ENCODE assay signal across 8 cellular contexts in genomic region chr16:57235128-57236092, GRCh38. TPM values are rescaled to one million over a fixed set of nuclear protein-coding genes. Genes with fewer than 3 reads are reported as not detected.
DNase-seq lines count a peak whose midpoint lies in the region; ATAC-seq and TF ChIP-seq lines count a peak whose summit lies in the region.

No MANE protein-coding gene starts in this region.

- ATAC-seq in PC-3, result no peak
- no peak for ATAC-seq in HG03045 (IDR thresholded peaks at IDR 0.05; ENCODE audit: unreplicated experiment)

- no peaks in the 10 kb centered on the region for H3K9me2 ChIP-seq in PC-3 (replicated peaks; ENCODE audit: low read length)

- H4K5ac ChIP-seq in H9 (ENCODE audit: insufficient read length, low read depth, low read length), result no peak overlapping the region

- H3K79me2 ChIP-seq in PC-3 (ENCODE audit: low read length) (no peaks in the 10 kb centered on the region), trophoblast cell (ENCODE audit: control insufficient read depth, insufficient read depth, low read length, poor library complexity) (no peaks in the 10 kb centered on the region), H9 (ENCODE audit: insufficient read depth, low read length) (no peaks in the 10 kb centered on the region)

- no peak overlapping the region for H3T11ph ChIP-seq in H9 (ENCODE audit: low read length)

- H3K9ac ChIP-seq in BLaER1 (no peak overlapping the region), PC-3 (ENCODE audit: low read length) (no peak overlapping the region), trophoblast cell (ENCODE audit: low read length) (no peak overlapping the region), H9 (ENCODE audit: extremely low read depth, insufficient read length, low read length) (no peak overlapping the region)

- H3K4me3 Mint-ChIP-seq in Caco-2 (ENCODE audit: unreplicated experiment) (no peak overlapping the region), H9 (no peak overlapping the region)

- H2AK5ac ChIP-seq in trophoblast cell (ENCODE audit: low read length) (no peak overlapping the region), H9 (ENCODE audit: insufficient read length, low read length) (no peak overlapping the region)

- H4K12ac ChIP-seq in trophoblast cell (ENCODE audit: low read depth, low read length), result no peak overlapping the region

- no CpG with 5 or more reads among the region's 8 CpGs for whole genome bisulfite sequencing in trophoblast cell (ENCODE audit: extremely low coverage, insufficient coverage, insufficient read length)
- WGBS in H9 (ENCODE audit: extremely low coverage, insufficient read length, low lambda C conversion rate), result no CpG with 5 or more reads among the region's 8 CpGs

- no peak overlapping the region for H3K4ac ChIP-seq in trophoblast cell (ENCODE audit: low read depth, low read length)
- H3K4ac ChIP-seq in H9 (ENCODE audit: low read depth, low read length), result no peak overlapping the region

- peaks cover 95% of the 10 kb centered on the region for H3K36me3 ChIP-seq in BLaER1
- H3K36me3 ChIP-seq in PC-3 (ENCODE audit: low read depth, low read length), result peaks cover 40% of the 10 kb centered on the region
- peaks cover 16 to 35% of the 10 kb centered on the region in 2 experiments for H3K36me3 ChIP-seq in trophoblast cell (ENCODE audit: control insufficient read depth in 1 of 2, insufficient read depth in 2 of 2, low read length in 2 of 2)
- peaks cover 4% of the 10 kb centered on the region for H3K36me3 ChIP-seq in Caco-2 (ENCODE audit: control insufficient read depth, insufficient read depth, low read length)

- no peak overlapping the region for H3K23ac ChIP-seq in trophoblast cell (ENCODE audit: low read length)
- no peak overlapping the region for H3K23ac ChIP-seq in H9 (ENCODE audit: insufficient read length, low read depth, low read length)

- no peak for TF ChIP-seq CTCF in PC-3 (conservative IDR thresholded peaks at IDR 0.05; ENCODE audit: low read depth, low read length)
- no peak for TF ChIP-seq CTCF in foreskin fibroblast (IDR thresholded peaks at IDR 0.05; ENCODE audit: low read depth, low read length)
- TF ChIP-seq CTCF in Caco-2 (IDR thresholded peaks at IDR 0.05; ENCODE audit: insufficient read depth in 1 of 2, low read depth in 1 of 2, low read length in 1 of 2, severe bottlenecking in 1 of 2, unreplicated experiment in 1 of 2), result no peak
- no peak for TF ChIP-seq CTCF in H9 (conservative IDR thresholded peaks at IDR 0.05)

- no peak overlapping the region for H3K27ac Mint-ChIP-seq in Caco-2 (ENCODE audit: unreplicated experiment)
- H3K27ac Mint-ChIP-seq in H9, result no peak overlapping the region; a peak in 1 of 7 replicates

- H3K18ac ChIP-seq in trophoblast cell (ENCODE audit: low read length) (no peak overlapping the region), H9 (ENCODE audit: insufficient read length, low read depth, low read length) (no peak overlapping the region)

- DNase-seq in HK-2 (ENCODE audit: unreplicated experiment) (peak; percentile 19), PC-3 (peak; percentile 28), foreskin fibroblast (peak; percentile 43 to 63), trophoblast cell (no peak), Caco-2 (no peak), H9 (no peak)

- no peaks in the 10 kb centered on the region for H3K4me1 Mint-ChIP-seq in Caco-2 (ENCODE audit: low read depth, unreplicated experiment)
- no peaks in the 10 kb centered on the region for H3K4me1 Mint-ChIP-seq in H9

- no peaks in the 10 kb centered on the region for H3K27me3 ChIP-seq in BLaER1
- H3K27me3 ChIP-seq in PC-3 (ENCODE audit: low read length), result no peaks in the 10 kb centered on the region
- H3K27me3 ChIP-seq in trophoblast cell (ENCODE audit: insufficient read depth, low read length), result no peaks in the 10 kb centered on the region
- no peaks in the 10 kb centered on the region for H3K27me3 ChIP-seq in Caco-2 (replicated peaks; ENCODE audit: control insufficient read depth, insufficient read depth, low read length)
- no peaks in the 10 kb centered on the region for H3K27me3 ChIP-seq in H9 (ENCODE audit: insufficient read depth, low read length)

- H3F3A ChIP-seq in PC-3 (ENCODE audit: low read length, unreplicated experiment), result no peaks in the 10 kb centered on the region

- BruUV-seq in PC-3 (replicated peaks; lab: Mats Ljungman, UMichigan) (no TSS peak), Caco-2 (replicated peaks; lab: Mats Ljungman, UMichigan) (no TSS peak)

- H3K4me1 ChIP-seq in BLaER1 (peaks cover 11% of the 10 kb centered on the region; the same call in 1 of the 2 replicates), PC-3 (ENCODE audit: insufficient read depth, low read length) (no peaks in the 10 kb centered on the region; the same call in 1 of the 2 replicates), trophoblast cell (ENCODE audit: control insufficient read depth in 1 of 2, insufficient read depth in 2 of 2, low read length in 2 of 2) (no peaks in the 10 kb centered on the region), Caco-2 (no peaks in the 10 kb centered on the region), H9 (ENCODE audit: insufficient read depth, low read length) (no peaks in the 10 kb centered on the region)

- H3K56ac ChIP-seq in H9 (ENCODE audit: insufficient read length, low read depth, low read length), result no peak overlapping the region

- no peak overlapping the region for H4K8ac ChIP-seq in trophoblast cell (ENCODE audit: low read depth, low read length)
- no peak overlapping the region for H4K8ac ChIP-seq in H9 (replicated peaks; ENCODE audit: insufficient read length, low read depth, low read length)

- no peak overlapping the region for H2BK15ac ChIP-seq in H9 (ENCODE audit: low read depth, low read length)

- POLR2A ChIA-PET in PC-3 (lab: Charles Lee; ENCODE audit: unreplicated experiment), result interaction anchor here (0.7 kb wide), 1 partner anchor 10 kb away, joined by 3 read pairs; no protein-coding TSS in a partner anchor
- POLR2A ChIA-PET in Caco-2 (lab: Charles Lee), result interaction anchor here (1.0 kb wide), 1 partner anchor 10 kb away, joined by 3 read pairs; the partner anchor contains the start of gene ARL2BP

- H3K14ac ChIP-seq in trophoblast cell (ENCODE audit: low read length) (no peak overlapping the region), H9 (ENCODE audit: insufficient read depth, low read length) (no peak overlapping the region)

- H3K9me3 Mint-ChIP-seq in Caco-2 (ENCODE audit: unreplicated experiment) (no peaks in the 10 kb centered on the region), H9 (no peaks in the 10 kb centered on the region)

- H3K23me2 ChIP-seq in H9 (ENCODE audit: insufficient read length, low read depth, low read length, poor library complexity, severe bottlenecking), result no peaks in the 10 kb centered on the region

- H3K9me3 ChIP-seq in BLaER1 (no peaks in the 10 kb centered on the region), PC-3 (ENCODE audit: low read length) (no peaks in the 10 kb centered on the region), trophoblast cell (ENCODE audit: insufficient read depth, low read depth, low read length) (no peaks in the 10 kb centered on the region), Caco-2 (no peaks in the 10 kb centered on the region), H9 (ENCODE audit: control insufficient read depth, low read depth, low read length) (no peaks in the 10 kb centered on the region)

- H3K27me3 Mint-ChIP-seq in Caco-2 (ENCODE audit: insufficient read depth, unreplicated experiment) (no peaks in the 10 kb centered on the region), H9 (ENCODE audit: low read depth) (no peaks in the 10 kb centered on the region)

- no peaks in the 10 kb centered on the region for H4K20me1 ChIP-seq in BLaER1
- H4K20me1 ChIP-seq in PC-3 (ENCODE audit: low read length), result no peaks in the 10 kb centered on the region
- no peaks in the 10 kb centered on the region for H4K20me1 ChIP-seq in H9 (ENCODE audit: control insufficient read depth, insufficient read depth, insufficient read length)

- CTCF ChIA-PET in PC-3 (lab: Charles Lee) (interaction anchor here (1.1 kb wide), 1 partner anchor 65 kb away, joined by 3 read pairs; no protein-coding TSS in a partner anchor), Caco-2 (lab: Charles Lee) (no interaction called here)

- H3K36me3 Mint-ChIP-seq in Caco-2 (ENCODE audit: insufficient read depth, unreplicated experiment), result peaks cover 80% of the 10 kb centered on the region
- peaks cover 18 to 62% (median 51%) of the 10 kb centered on the region in 3 experiments for H3K36me3 Mint-ChIP-seq in H9 (ENCODE audit: insufficient read depth in 1 of 3, low read depth in 3 of 3)

- no peak overlapping the region for H2BK12ac ChIP-seq in trophoblast cell (ENCODE audit: low read length)
- no peak overlapping the region for H2BK12ac ChIP-seq in H9 (ENCODE audit: insufficient read length, low read depth, low read length)

- H2BK5ac ChIP-seq in trophoblast cell (ENCODE audit: low read depth, low read length, poor library complexity), result no peak overlapping the region
- no peak overlapping the region for H2BK5ac ChIP-seq in H9 (ENCODE audit: insufficient read length, low read length)

- H2BK20ac ChIP-seq in H9 (ENCODE audit: low read depth, low read length, poor library complexity, severe bottlenecking), result no peak overlapping the region

- intact Hi-C loops in PC-3 (cut with micrococcal nuclease), result no loop called here
- intact Hi-C loops in Caco-2 (cut with micrococcal nuclease; ENCODE audit: unreplicated experiment), result no loop called here

- H3K27ac ChIP-seq in BLaER1 (no peak overlapping the region), PC-3 (ENCODE audit: low read length) (no peak overlapping the region), trophoblast cell (ENCODE audit: low read depth, low read length) (no peak overlapping the region), H9 (ENCODE audit: insufficient read length, low read depth, low read length) (no peak overlapping the region)

- H3K4me3 ChIP-seq in BLaER1, result no peak overlapping the region
- H3K4me3 ChIP-seq in PC-3 (ENCODE audit: low read length), result no peak overlapping the region
- H3K4me3 ChIP-seq in foreskin fibroblast (ENCODE audit: low read depth in 1 of 2, low read length in 2 of 2), result no peak overlapping the region
- H3K4me3 ChIP-seq in trophoblast cell (ENCODE audit: low read depth, low read length), result no peak overlapping the region
- H3K4me3 ChIP-seq in Caco-2 (ENCODE audit: low read depth, low read length), result no peak overlapping the region

- H3K79me1 ChIP-seq in trophoblast cell (ENCODE audit: low read length), result no peaks in the 10 kb centered on the region
- no peaks in the 10 kb centered on the region for H3K79me1 ChIP-seq in H9 (ENCODE audit: insufficient read depth, low read depth, low read length, poor library complexity, severe bottlenecking)

- H4K91ac ChIP-seq in trophoblast cell (ENCODE audit: low read depth, low read length) (no peak overlapping the region), H9 (ENCODE audit: insufficient read length, low read depth, low read length) (no peak overlapping the region)

- H2AFZ ChIP-seq in PC-3 (ENCODE audit: low read length) (no peak overlapping the region), trophoblast cell (ENCODE audit: insufficient read depth, low read length, poor library complexity) (no peak overlapping the region), H9 (ENCODE audit: low read length) (no peak overlapping the region)

- H3K4me2 ChIP-seq in BLaER1, result peak overlapping the region; percentile 20; the same call in 1 of the 2 replicates
- H3K4me2 ChIP-seq in PC-3 (ENCODE audit: low read length), result no peak overlapping the region
- no peak overlapping the region for H3K4me2 ChIP-seq in trophoblast cell (ENCODE audit: low read length)
- no peak overlapping the region for H3K4me2 ChIP-seq in H9 (ENCODE audit: insufficient read depth, insufficient read length, low read length)

- H2BK120ac ChIP-seq in trophoblast cell (ENCODE audit: insufficient read depth, low read length, poor library complexity) (no peak overlapping the region), H9 (ENCODE audit: low read depth, low read length, poor library complexity, severe bottlenecking) (no peak overlapping the region)

RNA-seq across cellular contexts. Expression of gene ARL2BP, which starts 9.6 kb away (rescaled TPM):
- total RNA-seq in PC-3 (2014; rRNA removed), result 35.3 and 38.4 TPM in 2 replicates
- 26.3 and 26.9 TPM in 2 replicates for polyA plus RNA-seq in trophoblast cell (2013)
- total RNA-seq in Caco-2 (2022), result 38.5 and 47.6 TPM in 2 replicates
- 18.0 and 19.2 TPM in 2 replicates for total RNA-seq in H9 (2021)

RNA-seq across cellular contexts. Expression of gene PLLP, which starts 49.1 kb away (rescaled TPM):
- 0.35 and 1.6 TPM in 2 replicates for total RNA-seq in PC-3 (2014; rRNA removed)
- polyA plus RNA-seq in trophoblast cell (2013), result 0.21 and 0.25 TPM in 2 replicates
- total RNA-seq in Caco-2 (2022), result 53.0 and 54.0 TPM in 2 replicates
- 1.8 and 2.0 TPM in 2 replicates for total RNA-seq in H9 (2021)

RNA-seq across cellular contexts. Expression of gene RSPRY1, which starts 49.3 kb away (rescaled TPM):
- 17.5 and 18.3 TPM in 2 replicates for total RNA-seq in PC-3 (2014; rRNA removed)
- 46.5 and 46.7 TPM in 2 replicates for polyA plus RNA-seq in trophoblast cell (2013)
- 56.7 and 57.7 TPM in 2 replicates for total RNA-seq in Caco-2 (2022)
- 34.4 and 36.1 TPM in 2 replicates for total RNA-seq in H9 (2021)

RNA-seq across cellular contexts. Expression of gene PSME3IP1, which starts 49.6 kb away (rescaled TPM):
- total RNA-seq in PC-3 (2014; rRNA removed) (45.6 and 56.4 TPM in 2 replicates), Caco-2 (2022) (141 and 143 TPM in 2 replicates), H9 (2021) (102 and 103 TPM in 2 replicates)
- 75.9 and 77.8 TPM in 2 replicates for polyA plus RNA-seq in trophoblast cell (2013)

Comparison
In these comparisons a context has a peak if more than half of its experiments do, and no peak if none do; other contexts are left out.
1. DNase-seq: peak in HK-2 (single experiment), PC-3 (single experiment) and foreskin fibroblast (2 of 2); none in trophoblast cell (0 of 2), Caco-2 (0 of 2) and H9 (single experiment).
2. RNA of gene PLLP, which starts 49.1 kb away (total RNA-seq): 53.0 to 54.0 TPM in Caco-2; 1.8 to 2.0 TPM in H9 and 0.35 to 1.6 TPM in PC-3; every median in the first group is over 10 times any median in the second.